ENCODE assay signal across 9 cellular contexts in the genomic region with DNA sequence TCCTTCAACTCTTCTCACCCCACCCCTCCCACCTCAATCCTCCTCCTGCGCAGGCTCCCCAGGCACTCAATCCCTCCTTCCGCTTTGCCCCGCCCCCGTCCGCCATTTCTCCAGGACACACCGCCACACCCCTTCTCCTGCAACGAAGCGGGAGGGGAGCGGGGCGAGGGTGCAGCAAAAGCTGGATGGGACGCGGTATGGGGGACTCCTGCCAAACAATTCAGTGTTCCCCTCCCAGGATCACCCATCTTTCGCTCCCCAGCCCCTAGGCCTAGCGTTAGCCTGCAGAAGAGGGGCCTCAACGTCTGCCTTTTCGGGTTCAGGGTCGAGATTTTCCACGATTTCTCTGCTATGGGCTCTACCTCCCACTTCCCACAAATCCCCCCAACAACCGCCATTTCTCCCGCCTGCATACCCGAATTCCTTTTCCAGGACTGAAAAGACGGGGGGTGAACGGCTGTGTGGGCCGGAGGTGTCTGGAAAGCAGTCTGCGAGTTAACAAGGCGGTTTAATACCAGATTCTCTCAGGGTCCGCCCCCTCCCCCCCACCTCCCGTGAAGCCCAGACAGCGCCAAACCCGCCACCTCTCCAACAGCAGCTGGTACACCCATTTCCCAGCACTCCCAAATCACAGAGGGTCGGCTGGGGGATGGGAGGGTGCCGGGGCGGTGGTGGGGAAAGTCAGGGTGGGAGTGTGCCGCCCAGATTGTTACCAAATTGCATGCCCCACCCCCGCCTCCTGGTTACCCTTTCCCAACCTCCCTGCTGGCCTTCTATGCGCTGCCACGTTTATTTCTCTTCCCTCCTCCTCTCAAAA. TPM values are rescaled to one million over a fixed set of nuclear protein-coding genes. Genes with fewer than 3 reads are reported as not detected.
DNase-seq lines count a peak whose midpoint lies in the region; ATAC-seq, FAIRE-seq and TF ChIP-seq lines count a peak whose summit lies in the region.
"Had no signal": no experiment of that assay in that cellular context is flagged by ENCODE, and none has a peak within 500 bp of the region (broad histone marks: within the 10 kb centered on the region; RNA-seq: fewer than 3 reads in every experiment).

No MANE protein-coding gene starts in this region.

- H3K9me3 ChIP-seq in OCI-LY1 (ENCODE audit: low read length) = no peaks in the 10 kb centered on the region
- H3K9me3 ChIP-seq in testis = no peaks in the 10 kb centered on the region
- H3K9me3 ChIP-seq in HAP-1 = no peaks in the 10 kb centered on the region

- 0 out of 2 replicates have a peak overlapping the region, but pooled peaks have one; percentile 12 for H2AFZ ChIP-seq in OCI-LY1 (ENCODE audit: low read length)

- no peaks in the 10 kb centered on the region for H4K20me1 ChIP-seq in OCI-LY1 (ENCODE audit: insufficient read depth, low read length)

- 0 to 1% methylated on average over 15 to 32 of the region's 37 CpGs for WGBS in testis, 2 donors

- no peaks in the 10 kb centered on the region for H3K9me2 ChIP-seq in OCI-LY1 (ENCODE audit: low read depth, low read length)

- H3K27ac ChIP-seq in OCI-LY1 (ENCODE audit: low read depth, low read length, poor library complexity, severe bottlenecking) = no peak overlapping the region
- peak overlapping the region; percentile 78 to 79 for H3K27ac ChIP-seq in testis
- H3K27ac ChIP-seq: epithelial cell of prostate had no signal

- intact Hi-C loops in testis (cut with DNase I; ENCODE audit: low total_unique reads) = no loop called here

- H3K27me3 ChIP-seq in OCI-LY1 (ENCODE audit: insufficient read depth, low read length) = no peaks in the 10 kb centered on the region
- no peaks in the 10 kb centered on the region for H3K27me3 ChIP-seq in testis
- peaks cover 8% of the 10 kb centered on the region; the same call in 1 of the 2 replicates for H3K27me3 ChIP-seq in HAP-1 (ENCODE audit: low read depth)

- H3K4me2 ChIP-seq in OCI-LY1 (ENCODE audit: low read length) = peak overlapping the region; percentile 68

- no peaks in the 10 kb centered on the region for H3K79me2 ChIP-seq in OCI-LY1 (ENCODE audit: insufficient read depth, low read length)

- H3K4me3 ChIP-seq in OCI-LY1 (ENCODE audit: low read depth, low read length, poor library complexity, severe bottlenecking) = peak overlapping the region; percentile 60
- H3K4me3 ChIP-seq in testis = peak overlapping the region; percentile 53 to 68
- H3K4me3 ChIP-seq in HAP-1 = no peak overlapping the region

- H3K4me1 ChIP-seq in OCI-LY1 (ENCODE audit: insufficient read depth, low read length, severe bottlenecking) (peaks cover 14% of the 10 kb centered on the region), testis (no peaks in the 10 kb centered on the region), HAP-1 (no peaks in the 10 kb centered on the region)

- no peaks in the 10 kb centered on the region for H3F3A ChIP-seq in OCI-LY1 (ENCODE audit: insufficient read depth, low read length)

- DNase-seq in activated gamma-delta T cell treated with anti-CD3 and anti-CD28 coated beads, Interleukin-2, amount 50 U/mL, for 16 hours (ENCODE audit: low read depth) = peak; percentile 20
- DNase-seq in frontal cortex (ENCODE audit: low spot score in 2 of 2) (peak; percentile 44 to 54), nucleus accumbens (lab: John Stamatoyannopoulos, UW) (peak in 53 of 56 donors; percentile 4 to 84 (median 44)), testis (peak; percentile 85), HAP-1 (ENCODE audit: low spot score in 2 of 2) (no peak)

- peak overlapping the region; percentile 51 for H3K9ac ChIP-seq in OCI-LY1 (ENCODE audit: low read length)

- H3K36me3 ChIP-seq in OCI-LY1 (ENCODE audit: insufficient read depth, low read length) (no peaks in the 10 kb centered on the region), testis (ENCODE audit: low read depth, missing control alignments) (no peaks in the 10 kb centered on the region), HAP-1 (replicated peaks) (no peaks in the 10 kb centered on the region)

- TF ChIP-seq CTCF in OCI-LY1 (IDR thresholded peaks at IDR 0.05; ENCODE audit: low read length) (no peak), testis (IDR thresholded peaks at IDR 0.05) (no peak)

- FAIRE-seq in frontal cortex (lab: Jason Lieb, UNC) = no peak

- TF ChIP-seq POLR2A in testis (IDR thresholded peaks at IDR 0.05) = no peak

- peak; percentile 81 for ATAC-seq in GM18498 (IDR thresholded peaks at IDR 0.05; ENCODE audit: unreplicated experiment)
- ATAC-seq in HG03135 (IDR thresholded peaks at IDR 0.05; ENCODE audit: unreplicated experiment) = peak; percentile 58

- in situ Hi-C loops in HAP-1 (cut with MboI; ENCODE audit: low sequenced_read_pairs) = no loop called here

RNA-seq across cellular contexts. Expression of gene ARMCX2, which starts 0.8 kb away (rescaled TPM):
- total RNA-seq in frontal cortex (57.1 TPM), testis (10 to 100 TPM; 16.1 to 19.2 TPM)
- polyA plus RNA-seq in testis (ENCODE audit: insufficient read depth, low read depth, low replicate concordance) = 17.7 TPM

RNA-seq across cellular contexts. Expression of gene ARMCX3, which starts 35.9 kb away (rescaled TPM):
- total RNA-seq in frontal cortex = 66.4 TPM
- total RNA-seq in testis = 10 to 100 TPM; 41.3 to 56.6 TPM
- polyA plus RNA-seq in testis (ENCODE audit: insufficient read depth, low read depth, low replicate concordance) = 32.2 TPM

RNA-seq across cellular contexts. Expression of gene ARMCX6, which starts 41.1 kb away (rescaled TPM):
- 24.1 TPM for total RNA-seq in frontal cortex
- 10 to 100 TPM; 28.4 to 29.7 TPM for total RNA-seq in testis
- polyA plus RNA-seq in testis (ENCODE audit: insufficient read depth, low read depth, low replicate concordance) = 29.3 TPM

Comparison
In these comparisons a context has a peak if more than half of its experiments do, and no peak if none do; other contexts are left out.
1. DNase-seq: peak in activated gamma-delta T cell treated with anti-CD3 and anti-CD28 coated beads, Interleukin-2, amount 50 U/mL, for 16 hours (single experiment), frontal cortex (2 of 2), nucleus accumbens (53 of 56) and testis (single experiment); none in HAP-1 (0 of 2).